8 cellular contexts compared by ENCODE assay signal in genomic region chr7:43729924-43730248, GRCh38. TPM values are rescaled to one million over a fixed set of nuclear protein-coding genes. Genes with fewer than 3 reads are reported as not detected.
DNase-seq lines count a peak whose midpoint lies in the region; ATAC-seq and TF ChIP-seq lines count a peak whose summit lies in the region.

No MANE protein-coding gene starts in this region.

- H3K4me1 ChIP-seq in iPS-20b (ENCODE audit: insufficient read depth, low read length) (no peaks in the 10 kb centered on the region), thymus (ENCODE audit: control insufficient read depth, insufficient read depth, low read length) (peaks cover 7% of the 10 kb centered on the region)

- no peaks in the 10 kb centered on the region for H3K36me3 ChIP-seq in iPS-20b (ENCODE audit: insufficient read depth, low read depth, low read length)
- no peaks in the 10 kb centered on the region for H3K36me3 ChIP-seq in thymus (ENCODE audit: control insufficient read depth, insufficient read depth)

- no peak for ATAC-seq in CD4-positive, alpha-beta T cell (ENCODE audit: poor library complexity)
- ATAC-seq in HG02623 (IDR thresholded peaks at IDR 0.05; ENCODE audit: unreplicated experiment) (peak; percentile 14), HG02588 (IDR thresholded peaks at IDR 0.05; ENCODE audit: unreplicated experiment) (no peak)
- ATAC-seq in activated T-helper 17 cell treated with anti-CD3 and anti-CD28 coated beads, Interleukin-2, amount 50 U/mL, for 72 hours (replicated peaks) = no peak

- H3K36me3 Mint-ChIP-seq in CD4-positive, alpha-beta T cell (ENCODE audit: low read depth) = peaks cover 10% of the 10 kb centered on the region
- peaks cover 1% of the 10 kb centered on the region for H3K36me3 Mint-ChIP-seq in activated T-helper 17 cell treated with anti-CD3 and anti-CD28 coated beads, Interleukin-2, amount 50 U/mL, for 72 hours (ENCODE audit: low read depth)

- H3K27ac Mint-ChIP-seq in CD4-positive, alpha-beta T cell = peak overlapping the region; percentile 91
- H3K27ac Mint-ChIP-seq in activated T-helper 17 cell treated with anti-CD3 and anti-CD28 coated beads, Interleukin-2, amount 50 U/mL, for 72 hours = peak overlapping the region; percentile 67

- TF ChIP-seq CTCF in CD4-positive, alpha-beta T cell (IDR thresholded peaks at IDR 0.05) = no peak

- no peaks in the 10 kb centered on the region for H3K27me3 Mint-ChIP-seq in CD4-positive, alpha-beta T cell
- no peaks in the 10 kb centered on the region for H3K27me3 Mint-ChIP-seq in activated T-helper 17 cell treated with anti-CD3 and anti-CD28 coated beads, Interleukin-2, amount 50 U/mL, for 72 hours

- peaks cover 51% of the 10 kb centered on the region for H3K4me1 Mint-ChIP-seq in CD4-positive, alpha-beta T cell (ENCODE audit: low read depth)
- H3K4me1 Mint-ChIP-seq in activated T-helper 17 cell treated with anti-CD3 and anti-CD28 coated beads, Interleukin-2, amount 50 U/mL, for 72 hours = peaks cover 24% of the 10 kb centered on the region

- no peaks in the 10 kb centered on the region for H3K9me3 ChIP-seq in CD4-positive, alpha-beta T cell (ENCODE audit: control insufficient read depth, low read length)
- H3K9me3 ChIP-seq in iPS-20b (ENCODE audit: insufficient read depth, low read depth, low read length) = no peaks in the 10 kb centered on the region
- H3K9me3 ChIP-seq in thymus (ENCODE audit: control insufficient read depth) = no peaks in the 10 kb centered on the region

- POLR2A ChIA-PET in CD4-positive, alpha-beta T cell (lab: Charles Lee) = interaction anchor here (0.5 to 2.6 kb wide), 13 partner anchors 9 to 815 kb away, joined by 3 to 19 read pairs (median 4); partner anchors contain the start of genes BLVRA, MRPL32, PSMA2 and STK17A

- DNase-seq in CD4-positive, alpha-beta T cell = no peak
- no peak for DNase-seq in DMS153 treated with DMSO at 0.1 percent for 48 hours (lab: John Stamatoyannopoulos, UW; ENCODE audit: unreplicated experiment)
- no peak for DNase-seq in stimulated activated CD4-positive, alpha-beta T cell treated with anti-CD3 and anti-CD28 coated beads, Interleukin-4, amount 100 ng/mL, for 24 hours

- peak overlapping the region; percentile 75 for H3K27ac ChIP-seq in CD4-positive, alpha-beta T cell (ENCODE audit: low read depth, low read length)
- peak overlapping the region; percentile 66 for H3K27ac ChIP-seq in iPS-20b (ENCODE audit: low read length)
- peak overlapping the region; percentile 83 for H3K27ac ChIP-seq in thymus (ENCODE audit: low read depth)

- no peaks in the 10 kb centered on the region for H3K27me3 ChIP-seq in CD4-positive, alpha-beta T cell (ENCODE audit: control insufficient read depth, insufficient read depth, low read length)
- H3K27me3 ChIP-seq in iPS-20b (ENCODE audit: insufficient read depth, low read length) (no peaks in the 10 kb centered on the region), thymus (ENCODE audit: control insufficient read depth, insufficient read depth) (no peaks in the 10 kb centered on the region)

- H3K9ac ChIP-seq in iPS-20b (ENCODE audit: low read depth, low read length) = peak overlapping the region; percentile 95

- CTCF ChIA-PET in CD4-positive, alpha-beta T cell (lab: Charles Lee) = interaction anchor here (0.6 to 4.5 kb wide), 7 partner anchors 9 to 147 kb away, joined by 3 to 45 read pairs (median 5); partner anchors contain the start of gene STK17A

- 26% methylated on average over 4 of the region's 4 CpGs for WGBS in thymus

- peak overlapping the region; percentile 90 for H3K4me3 ChIP-seq in iPS-20b (ENCODE audit: low read length)
- peak overlapping the region; percentile 72 for H3K4me3 ChIP-seq in thymus (ENCODE audit: low read length)

- no peaks in the 10 kb centered on the region for H3K9me3 Mint-ChIP-seq in CD4-positive, alpha-beta T cell
- H3K9me3 Mint-ChIP-seq in activated T-helper 17 cell treated with anti-CD3 and anti-CD28 coated beads, Interleukin-2, amount 50 U/mL, for 72 hours = no peaks in the 10 kb centered on the region

- H3K4me3 Mint-ChIP-seq in CD4-positive, alpha-beta T cell = peak overlapping the region; percentile 96
- peak overlapping the region; percentile 82 for H3K4me3 Mint-ChIP-seq in activated T-helper 17 cell treated with anti-CD3 and anti-CD28 coated beads, Interleukin-2, amount 50 U/mL, for 72 hours

- intact Hi-C loops in CD4-positive, alpha-beta T cell (cut with DNase I, micrococcal nuclease) = loop anchor here (5.0 to 10.0 kb wide), 2 partner anchors 32 to 195 kb away; partner anchors contain the start of gene UBE2D4 (in 1 of the 2)

RNA-seq across cellular contexts. Expression of gene COA1, which starts 0.6 kb away (rescaled TPM):
- total RNA-seq in CD4-positive, alpha-beta T cell = 10 to 100 TPM; 78.9 to 80.7 TPM
- 10 to 100 TPM; 36.1 to 46.2 TPM for total RNA-seq in activated T-helper 17 cell treated with anti-CD3 and anti-CD28 coated beads, Interleukin-2, amount 50 U/mL, for 72 hours
- polyA plus RNA-seq in thymus = 89.2 TPM

RNA-seq across cellular contexts. Expression of gene BLVRA, which starts 28.6 kb away (rescaled TPM):
- 10 to 100 TPM; 15.7 TPM for total RNA-seq in CD4-positive, alpha-beta T cell
- total RNA-seq in activated T-helper 17 cell treated with anti-CD3 and anti-CD28 coated beads, Interleukin-2, amount 50 U/mL, for 72 hours = 10 to 100 TPM; 17.8 to 21.8 TPM
- 95.4 TPM for polyA plus RNA-seq in thymus
